ENCODE assay signal across 1 cellular context in genomic region chr2:157839162-157839801, GRCh38.
TF ChIP-seq lines count a peak whose summit lies in the region.

No MANE protein-coding gene starts in this region.

TF ChIP-seq in K562, 482 proteins besides CTCF, POLR2A, EP300 and RAD21 (continued from another document):
- TF ChIP-seq MGA (IDR thresholded peaks at IDR 0.05) (0 out of 2 replicates have a peak, but pooled peaks have one; percentile 11), SFPQ (IDR thresholded peaks at IDR 0.05; ENCODE audit: low read depth, low read length) (no peak), ILK (tag; IDR thresholded peaks at IDR 0.05; ENCODE audit: borderline replicate concordance, low read depth) (no peak), ZNF583 (CRISPR knock-in tag; IDR thresholded peaks at IDR 0.05) (no peak), UBTF (IDR thresholded peaks at IDR 0.05; ENCODE audit: borderline replicate concordance in 1 of 2, low read depth in 2 of 2, low read length in 2 of 2) (0 out of 4 replicates have a peak, but pooled peaks of 1 of the 2 experiments have one; percentile 45)
